In the genomic region with DNA sequence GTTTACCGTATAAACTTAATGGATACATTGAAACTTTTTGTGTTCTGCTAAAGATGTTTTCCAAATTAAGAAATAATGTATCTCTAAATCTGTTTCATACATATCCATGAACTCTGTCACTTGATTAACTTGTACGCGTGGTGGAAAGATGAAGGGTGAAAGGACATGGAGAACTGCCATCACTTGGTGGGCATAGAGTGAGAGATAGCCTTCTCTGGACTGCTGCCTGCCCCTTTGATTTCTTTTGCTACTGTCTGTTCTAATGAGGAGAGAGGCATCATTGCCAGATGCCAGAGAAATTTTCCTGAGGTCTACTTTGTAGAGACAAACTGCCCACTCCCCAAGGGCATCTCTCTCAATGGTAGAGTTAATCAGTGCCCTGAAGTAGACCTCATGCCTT, we compare ENCODE assay signal across 1 cellular context.
TF ChIP-seq lines count a peak whose summit lies in the region.

No MANE protein-coding gene starts in this region.

TF ChIP-seq in H1, 55 proteins besides CTCF, POLR2A, EP300 and RAD21 (continued from another document):
- TF ChIP-seq, protein P1, sequence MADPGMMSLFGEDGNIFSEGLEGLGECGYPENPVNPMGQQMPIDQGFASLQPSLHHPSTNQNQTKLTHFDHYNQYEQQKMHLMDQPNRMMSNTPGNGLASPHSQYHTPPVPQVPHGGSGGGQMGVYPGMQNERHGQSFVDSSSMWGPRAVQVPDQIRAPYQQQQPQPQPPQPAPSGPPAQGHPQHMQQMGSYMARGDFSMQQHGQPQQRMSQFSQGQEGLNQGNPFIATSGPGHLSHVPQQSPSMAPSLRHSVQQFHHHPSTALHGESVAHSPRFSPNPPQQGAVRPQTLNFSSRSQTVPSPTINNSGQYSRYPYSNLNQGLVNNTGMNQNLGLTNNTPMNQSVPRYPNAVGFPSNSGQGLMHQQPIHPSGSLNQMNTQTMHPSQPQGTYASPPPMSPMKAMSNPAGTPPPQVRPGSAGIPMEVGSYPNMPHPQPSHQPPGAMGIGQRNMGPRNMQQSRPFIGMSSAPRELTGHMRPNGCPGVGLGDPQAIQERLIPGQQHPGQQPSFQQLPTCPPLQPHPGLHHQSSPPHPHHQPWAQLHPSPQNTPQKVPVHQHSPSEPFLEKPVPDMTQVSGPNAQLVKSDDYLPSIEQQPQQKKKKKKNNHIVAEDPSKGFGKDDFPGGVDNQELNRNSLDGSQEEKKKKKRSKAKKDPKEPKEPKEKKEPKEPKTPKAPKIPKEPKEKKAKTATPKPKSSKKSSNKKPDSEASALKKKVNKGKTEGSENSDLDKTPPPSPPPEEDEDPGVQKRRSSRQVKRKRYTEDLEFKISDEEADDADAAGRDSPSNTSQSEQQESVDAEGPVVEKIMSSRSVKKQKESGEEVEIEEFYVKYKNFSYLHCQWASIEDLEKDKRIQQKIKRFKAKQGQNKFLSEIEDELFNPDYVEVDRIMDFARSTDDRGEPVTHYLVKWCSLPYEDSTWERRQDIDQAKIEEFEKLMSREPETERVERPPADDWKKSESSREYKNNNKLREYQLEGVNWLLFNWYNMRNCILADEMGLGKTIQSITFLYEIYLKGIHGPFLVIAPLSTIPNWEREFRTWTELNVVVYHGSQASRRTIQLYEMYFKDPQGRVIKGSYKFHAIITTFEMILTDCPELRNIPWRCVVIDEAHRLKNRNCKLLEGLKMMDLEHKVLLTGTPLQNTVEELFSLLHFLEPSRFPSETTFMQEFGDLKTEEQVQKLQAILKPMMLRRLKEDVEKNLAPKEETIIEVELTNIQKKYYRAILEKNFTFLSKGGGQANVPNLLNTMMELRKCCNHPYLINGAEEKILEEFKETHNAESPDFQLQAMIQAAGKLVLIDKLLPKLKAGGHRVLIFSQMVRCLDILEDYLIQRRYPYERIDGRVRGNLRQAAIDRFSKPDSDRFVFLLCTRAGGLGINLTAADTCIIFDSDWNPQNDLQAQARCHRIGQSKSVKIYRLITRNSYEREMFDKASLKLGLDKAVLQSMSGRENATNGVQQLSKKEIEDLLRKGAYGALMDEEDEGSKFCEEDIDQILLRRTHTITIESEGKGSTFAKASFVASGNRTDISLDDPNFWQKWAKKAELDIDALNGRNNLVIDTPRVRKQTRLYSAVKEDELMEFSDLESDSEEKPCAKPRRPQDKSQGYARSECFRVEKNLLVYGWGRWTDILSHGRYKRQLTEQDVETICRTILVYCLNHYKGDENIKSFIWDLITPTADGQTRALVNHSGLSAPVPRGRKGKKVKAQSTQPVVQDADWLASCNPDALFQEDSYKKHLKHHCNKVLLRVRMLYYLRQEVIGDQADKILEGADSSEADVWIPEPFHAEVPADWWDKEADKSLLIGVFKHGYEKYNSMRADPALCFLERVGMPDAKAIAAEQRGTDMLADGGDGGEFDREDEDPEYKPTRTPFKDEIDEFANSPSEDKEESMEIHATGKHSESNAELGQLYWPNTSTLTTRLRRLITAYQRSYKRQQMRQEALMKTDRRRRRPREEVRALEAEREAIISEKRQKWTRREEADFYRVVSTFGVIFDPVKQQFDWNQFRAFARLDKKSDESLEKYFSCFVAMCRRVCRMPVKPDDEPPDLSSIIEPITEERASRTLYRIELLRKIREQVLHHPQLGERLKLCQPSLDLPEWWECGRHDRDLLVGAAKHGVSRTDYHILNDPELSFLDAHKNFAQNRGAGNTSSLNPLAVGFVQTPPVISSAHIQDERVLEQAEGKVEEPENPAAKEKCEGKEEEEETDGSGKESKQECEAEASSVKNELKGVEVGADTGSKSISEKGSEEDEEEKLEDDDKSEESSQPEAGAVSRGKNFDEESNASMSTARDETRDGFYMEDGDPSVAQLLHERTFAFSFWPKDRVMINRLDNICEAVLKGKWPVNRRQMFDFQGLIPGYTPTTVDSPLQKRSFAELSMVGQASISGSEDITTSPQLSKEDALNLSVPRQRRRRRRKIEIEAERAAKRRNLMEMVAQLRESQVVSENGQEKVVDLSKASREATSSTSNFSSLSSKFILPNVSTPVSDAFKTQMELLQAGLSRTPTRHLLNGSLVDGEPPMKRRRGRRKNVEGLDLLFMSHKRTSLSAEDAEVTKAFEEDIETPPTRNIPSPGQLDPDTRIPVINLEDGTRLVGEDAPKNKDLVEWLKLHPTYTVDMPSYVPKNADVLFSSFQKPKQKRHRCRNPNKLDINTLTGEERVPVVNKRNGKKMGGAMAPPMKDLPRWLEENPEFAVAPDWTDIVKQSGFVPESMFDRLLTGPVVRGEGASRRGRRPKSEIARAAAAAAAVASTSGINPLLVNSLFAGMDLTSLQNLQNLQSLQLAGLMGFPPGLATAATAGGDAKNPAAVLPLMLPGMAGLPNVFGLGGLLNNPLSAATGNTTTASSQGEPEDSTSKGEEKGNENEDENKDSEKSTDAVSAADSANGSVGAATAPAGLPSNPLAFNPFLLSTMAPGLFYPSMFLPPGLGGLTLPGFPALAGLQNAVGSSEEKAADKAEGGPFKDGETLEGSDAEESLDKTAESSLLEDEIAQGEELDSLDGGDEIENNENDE (IDR thresholded peaks at IDR 0.05; ENCODE audit: insufficient replicate concordance, low read length), result no peak
- TF ChIP-seq, protein P2, sequence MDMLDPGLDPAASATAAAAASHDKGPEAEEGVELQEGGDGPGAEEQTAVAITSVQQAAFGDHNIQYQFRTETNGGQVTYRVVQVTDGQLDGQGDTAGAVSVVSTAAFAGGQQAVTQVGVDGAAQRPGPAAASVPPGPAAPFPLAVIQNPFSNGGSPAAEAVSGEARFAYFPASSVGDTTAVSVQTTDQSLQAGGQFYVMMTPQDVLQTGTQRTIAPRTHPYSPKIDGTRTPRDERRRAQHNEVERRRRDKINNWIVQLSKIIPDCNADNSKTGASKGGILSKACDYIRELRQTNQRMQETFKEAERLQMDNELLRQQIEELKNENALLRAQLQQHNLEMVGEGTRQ (IDR thresholded peaks at IDR 0.05; ENCODE audit: low read length), result no peak
- TF ChIP-seq RBBP5 (IDR thresholded peaks at IDR 0.05; ENCODE audit: borderline replicate concordance, low read depth, low read length), result no peak
- TF ChIP-seq, protein P3, sequence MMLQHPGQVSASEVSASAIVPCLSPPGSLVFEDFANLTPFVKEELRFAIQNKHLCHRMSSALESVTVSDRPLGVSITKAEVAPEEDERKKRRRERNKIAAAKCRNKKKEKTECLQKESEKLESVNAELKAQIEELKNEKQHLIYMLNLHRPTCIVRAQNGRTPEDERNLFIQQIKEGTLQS (IDR thresholded peaks at IDR 0.05; ENCODE audit: insufficient read depth, low read depth, low read length), result no peak
- no peak for TF ChIP-seq TBP (IDR thresholded peaks at IDR 0.05; ENCODE audit: low read depth, low read length)
- TF ChIP-seq PHF8 (conservative IDR thresholded peaks at IDR 0.05; ENCODE audit: low read depth, low read length), result no peak
- TF ChIP-seq SP2 (IDR thresholded peaks at IDR 0.05; ENCODE audit: low read length), result no peak
- TF ChIP-seq HDAC2 (IDR thresholded peaks at IDR 0.05; ENCODE audit: borderline replicate concordance in 1 of 2, low read depth in 2 of 2, low read length in 2 of 2), result no peak
- TF ChIP-seq YY1 (IDR thresholded peaks at IDR 0.05; ENCODE audit: low read depth, low read length), result no peak
- TF ChIP-seq, protein P4, sequence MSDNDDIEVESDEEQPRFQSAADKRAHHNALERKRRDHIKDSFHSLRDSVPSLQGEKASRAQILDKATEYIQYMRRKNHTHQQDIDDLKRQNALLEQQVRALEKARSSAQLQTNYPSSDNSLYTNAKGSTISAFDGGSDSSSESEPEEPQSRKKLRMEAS (IDR thresholded peaks at IDR 0.05), result no peak
- TF ChIP-seq SP1 (IDR thresholded peaks at IDR 0.05; ENCODE audit: low read depth, low read length), result no peak
- no peak for TF ChIP-seq SUZ12 (IDR thresholded peaks at IDR 0.05; ENCODE audit: low read length)
- no peak for TF ChIP-seq BACH1 (IDR thresholded peaks at IDR 0.05; ENCODE audit: low read length)
- no peak for TF ChIP-seq SIRT6 (IDR thresholded peaks at IDR 0.05; ENCODE audit: low read length)
- no peak for TF ChIP-seq HDAC6 (IDR thresholded peaks at IDR 0.05; ENCODE audit: low read depth, low read length)
